In genomic region chr13:32751340-32751739, GRCh38 we compare ENCODE assay signal across 18 cellular contexts.
"Had no signal": no experiment of that assay in that cellular context is flagged by ENCODE, and none has a peak within 500 bp of the region (broad histone marks: within the 10 kb centered on the region; RNA-seq: fewer than 3 reads in every experiment).

No MANE protein-coding gene starts in this region.

- H3K4me1 ChIP-seq: esophagus squamous epithelium, left ventricle myocardium inferior had no signal

- H3K9me3 ChIP-seq: esophagus squamous epithelium, left ventricle myocardium inferior, mucosa of descending colon, right lobe of liver, testis, transverse colon had no signal

- H3K27ac ChIP-seq: brain microvascular endothelial cell, epithelial cell of prostate, esophagus squamous epithelium, left ventricle myocardium inferior, right lobe of liver, testis, transverse colon had no signal

- H3K27me3 ChIP-seq: brain microvascular endothelial cell, esophagus squamous epithelium, right lobe of liver, testis, transverse colon had no signal

- H3K4me3 ChIP-seq: esophagus squamous epithelium, left ventricle myocardium inferior, lung, mucosa of descending colon, right lobe of liver, testis, transverse colon had no signal

- ATAC-seq: mucosa of descending colon; natural killer cell treated with Interleukin-12 subunit alpha and Interleukin-12 subunit beta and Interleukin-15 and Interleukin-18, amount 100 ng/mL, for 72 hours; right lobe of liver; stimulated activated naive CD8-positive, alpha-beta T cell treated with anti-CD3 and anti-CD28 coated beads, Interleukin-15, Interleukin-2, amounts not matched to agents 100 U/mL and 50 U/mL, for 24 hours had no signal

- DNase-seq: activated CD4-positive, alpha-beta T cell treated with anti-CD3 and anti-CD28 coated beads for 1 hour; activated CD8-positive, alpha-beta memory T cell treated with anti-CD3 and anti-CD28 coated beads for 24 hours; activated effector memory CD4-positive, alpha-beta T cell treated with Interleukin-2 at 50 U/mL for 16 hours; activated naive CD4-positive, alpha-beta T cell treated with Interleukin-2 at 50 U/mL for 16 hours; brain microvascular endothelial cell; esophagus squamous epithelium; left ventricle myocardium inferior; right lobe of liver; stimulated activated CD4-positive, alpha-beta T cell treated with anti-CD3 and anti-CD28 coated beads, Interleukin-4, amount 100 ng/mL, for 1 hour; stimulated activated naive CD8-positive, alpha-beta T cell treated with anti-CD3 and anti-CD28 coated beads, Interleukin-15, Interleukin-2, amounts not matched to agents 100 U/mL and 50 U/mL, for 24 hours; T-helper 2 cell; testis; transverse colon had no signal

- FAIRE-seq: frontal cortex had no signal
